Comparison of ENCODE assay signal across 8 cellular contexts in the genomic region with DNA sequence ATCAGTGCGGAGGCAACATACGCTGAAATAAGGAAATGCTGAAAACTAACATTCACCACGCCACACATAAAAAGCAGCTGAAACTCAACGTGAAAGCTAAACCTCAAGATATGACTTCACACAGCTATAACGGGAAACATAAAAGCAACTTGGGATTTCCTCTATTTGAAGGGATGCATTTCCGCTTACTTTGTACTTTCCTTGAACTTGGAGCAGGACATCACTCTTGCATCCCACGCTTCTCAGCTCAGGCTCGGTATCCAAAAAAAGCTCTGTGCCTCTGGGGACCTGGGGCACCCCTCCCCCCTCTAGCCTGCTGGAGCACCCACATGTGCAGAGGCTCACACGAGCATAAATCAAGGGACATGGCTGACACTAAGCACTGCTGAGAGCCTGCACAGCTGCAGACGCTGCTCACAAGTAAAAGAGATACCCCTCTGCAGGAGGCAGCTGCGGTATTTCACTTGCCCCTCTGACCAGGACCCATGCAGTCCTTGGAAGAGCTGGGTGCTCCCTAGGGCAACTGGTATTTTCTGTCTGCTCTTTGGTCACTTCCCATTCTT. TPM values are rescaled to one million over a fixed set of nuclear protein-coding genes. Genes with fewer than 3 reads are reported as not detected.
DNase-seq lines count a peak whose midpoint lies in the region; ATAC-seq and TF ChIP-seq lines count a peak whose summit lies in the region.

No MANE protein-coding gene starts in this region.

- H3F3A ChIP-seq in neural progenitor cell (ENCODE audit: low read depth) = no peaks in the 10 kb centered on the region

- TF ChIP-seq POLR2A in body of pancreas (IDR thresholded peaks at IDR 0.05) = no peak

- peak; percentile 75 for ATAC-seq in HG03469 (IDR thresholded peaks at IDR 0.05; ENCODE audit: unreplicated experiment)
- ATAC-seq in body of pancreas = peak; percentile 73
- no peak for ATAC-seq in activated CD4-positive, CD25-positive, alpha-beta regulatory T cell treated with anti-CD3 and anti-CD28 coated beads, Interleukin-2, amount 50 U/mL, for 24 hours

- H3K9me3 ChIP-seq in body of pancreas (no peaks in the 10 kb centered on the region), neural progenitor cell (ENCODE audit: low read depth) (no peaks in the 10 kb centered on the region)

- 7 to 20% methylated on average over 11 of the region's 11 CpGs for WGBS in body of pancreas, 2 donors

- TF ChIP-seq CTCF in GM10266 (IDR thresholded peaks at IDR 0.05; ENCODE audit: control insufficient read depth, insufficient read depth, low read depth, missing control alignments) (no peak), GM20000 (IDR thresholded peaks at IDR 0.05; ENCODE audit: extremely low read depth, missing control alignments) (no peak), body of pancreas (IDR thresholded peaks at IDR 0.05) (no peak), neural progenitor cell (IDR thresholded peaks at IDR 0.05) (no peak)

- peaks cover 63% of the 10 kb centered on the region for H4K20me1 ChIP-seq in neural progenitor cell (ENCODE audit: low read depth)

- H3K9ac ChIP-seq in neural progenitor cell = no peak overlapping the region

- H3K4me1 ChIP-seq in body of pancreas (peaks cover 37% of the 10 kb centered on the region), neural progenitor cell (peaks cover 19% of the 10 kb centered on the region)

- peak; percentile 55 for DNase-seq in GM10266 (ENCODE audit: extremely low spot score)
- DNase-seq in GM20000 (ENCODE audit: low spot score) = peak; percentile 52
- peak; percentile 45 to 79 (median 59) for DNase-seq in body of pancreas
- DNase-seq in neural progenitor cell (ENCODE audit: low spot score) = peak; percentile 26
- DNase-seq in globus pallidus (ENCODE audit: low spot score) = no peak
- no peak for DNase-seq in immature natural killer cell

- H3K4me1 Mint-ChIP-seq in neural progenitor cell (peaks cover 55% of the 10 kb centered on the region), immature natural killer cell (no peaks in the 10 kb centered on the region)

- H3K9me3 Mint-ChIP-seq in neural progenitor cell (no peaks in the 10 kb centered on the region), immature natural killer cell (peaks cover 0 to 2% (median 0%) of the 10 kb centered on the region in 6 donors)

- no peak overlapping the region for H2AFZ ChIP-seq in neural progenitor cell (replicated peaks)

- no peaks in the 10 kb centered on the region for H3K27me3 Mint-ChIP-seq in neural progenitor cell (ENCODE audit: insufficient read depth, low read depth)
- H3K27me3 Mint-ChIP-seq in immature natural killer cell (ENCODE audit: low read depth in 3 of 3) = peaks cover 1 to 7% (median 2%) of the 10 kb centered on the region in 3 donors

- H3K27ac ChIP-seq in body of pancreas = peak overlapping the region in 3 of 4 donors; percentile 45 to 64 (median 61)
- H3K27ac ChIP-seq in neural progenitor cell = no peak overlapping the region

- peak overlapping the region; percentile 74 for H3K4me3 Mint-ChIP-seq in neural progenitor cell
- no peak overlapping the region for H3K4me3 Mint-ChIP-seq in immature natural killer cell

- H3K27ac Mint-ChIP-seq in neural progenitor cell (peak overlapping the region; percentile 84), immature natural killer cell (no peak overlapping the region)

- H3K27me3 ChIP-seq in body of pancreas = no peaks in the 10 kb centered on the region
- no peaks in the 10 kb centered on the region for H3K27me3 ChIP-seq in neural progenitor cell

- intact Hi-C loops in body of pancreas (cut with DNase I) = no loop called here

- H3K36me3 ChIP-seq in body of pancreas (replicated peaks in 1 of 2; ENCODE audit: insufficient read depth in 1 of 2, low read depth in 2 of 2) (no peaks in the 10 kb centered on the region), neural progenitor cell (no peaks in the 10 kb centered on the region)

- H3K4me3 ChIP-seq in body of pancreas (no peak overlapping the region), neural progenitor cell (no peak overlapping the region)

- peak overlapping the region; percentile 19 for H3K4me2 ChIP-seq in neural progenitor cell

- H3K36me3 Mint-ChIP-seq in neural progenitor cell (peaks cover 10% of the 10 kb centered on the region), immature natural killer cell (no peaks in the 10 kb centered on the region)

- peaks cover 99% of the 10 kb centered on the region for H3K79me2 ChIP-seq in neural progenitor cell (ENCODE audit: low read depth)

RNA-seq across cellular contexts. Expression of gene PARD3, which starts 34.2 kb away (rescaled TPM):
- total RNA-seq in body of pancreas = 10 to 100 TPM; 36.1 to 48.5 TPM
- 55.3 and 58.7 TPM in 2 replicates for total RNA-seq in neural progenitor cell (ENCODE audit: low replicate concordance)
- under 1 TPM in 1 of 3 donors, not detected in 2; 0.72 TPM for polyA plus RNA-seq in immature natural killer cell

Comparison
In these comparisons a context has a peak if more than half of its experiments do, and no peak if none do; other contexts are left out.
1. DNase-seq: peak in GM10266 (single experiment), GM20000 (single experiment), body of pancreas (4 of 4) and neural progenitor cell (single experiment); none in globus pallidus (single experiment) and immature natural killer cell (0 of 3).
2. ATAC-seq: peak in HG03469 (single experiment) and body of pancreas (single experiment); none in activated CD4-positive, CD25-positive, alpha-beta regulatory T cell treated with anti-CD3 and anti-CD28 coated beads, Interleukin-2, amount 50 U/mL, for 24 hours (0 of 2).